In genomic region chr1:226984521-226985238, GRCh38 we compare ENCODE assay signal across 18 cellular contexts. TPM values are rescaled to one million over a fixed set of nuclear protein-coding genes. Genes with fewer than 3 reads are reported as not detected.
DNase-seq lines count a peak whose midpoint lies in the region; ATAC-seq and TF ChIP-seq lines count a peak whose summit lies in the region.
"Had no signal": no experiment of that assay in that cellular context is flagged by ENCODE, and none has a peak within 500 bp of the region (broad histone marks: within the 10 kb centered on the region; RNA-seq: fewer than 3 reads in every experiment).

No MANE protein-coding gene starts in this region.

- H3K36me3 ChIP-seq in colonic mucosa: peaks cover 7% of the 10 kb centered on the region
- H3K36me3 ChIP-seq in spleen: peaks cover 0 to 85% (median 60%) of the 10 kb centered on the region in 6 donors
- H3K36me3 ChIP-seq: breast epithelium had no signal

- no peak for TF ChIP-seq POLR2A in spleen (IDR thresholded peaks at IDR 0.05)

- DNase-seq in NCI-H1694 (lab: John Stamatoyannopoulos, UW): peak; percentile 76
- peak; percentile 20 for DNase-seq in colonic mucosa
- DNase-seq in right cardiac atrium: peak; percentile 52 to 85 (median 71)
- DNase-seq in spleen: peak; percentile 70
- no peak for DNase-seq in stimulated activated CD4-positive, alpha-beta T cell treated with anti-CD3 and anti-CD28 coated beads, Interleukin-2, amount 100 ng/mL, for 48 hours
- DNase-seq in medulla oblongata (ENCODE audit: extremely low spot score): no peak
- DNase-seq in cerebellum (ENCODE audit: low spot score): no peak
- DNase-seq: activated CD4-positive, alpha-beta T cell treated with anti-CD3 and anti-CD28 coated beads, Interleukin-2, amount 10 ng/mL, durations not matched to agents 7 days and 5 days; DMS153; effector memory CD8-positive, alpha-beta T cell; NCI-H1048; transverse colon had no signal

- H3K4me1 ChIP-seq in colonic mucosa: peaks cover 12% of the 10 kb centered on the region
- peaks cover 15% of the 10 kb centered on the region for H3K4me1 ChIP-seq in right cardiac atrium (ENCODE audit: control insufficient read depth, insufficient read depth, low read length)
- peaks cover 2 to 49% (median 20%) of the 10 kb centered on the region in 6 donors for H3K4me1 ChIP-seq in spleen

- H3K9ac ChIP-seq in colonic mucosa (ENCODE audit: low read depth in 2 of 2, low read length in 2 of 2): no peak overlapping the region
- H3K9ac ChIP-seq: KMS-11 had no signal

- TF ChIP-seq CTCF in colonic mucosa (IDR thresholded peaks at IDR 0.05): no peak
- TF ChIP-seq CTCF in spleen (IDR thresholded peaks at IDR 0.05 in 8 of 11, conservative IDR thresholded peaks at IDR 0.05 in 3 of 11): no peak

- H3K4me3 ChIP-seq in colonic mucosa: no peak overlapping the region
- H3K4me3 ChIP-seq in right cardiac atrium (ENCODE audit: low read length): no peak overlapping the region
- H3K4me3 ChIP-seq in spleen: no peak overlapping the region
- H3K4me3 ChIP-seq: BLaER1 treated with 17β-estradiol and CSF1 and Interleukin-3, amounts not matched to agents 10 nM and 100 nM; breast epithelium; GM23338; Peyer's patch; smooth muscle cell; transverse colon had no signal

- H3K27me3 ChIP-seq in colonic mucosa: no peaks in the 10 kb centered on the region
- no peaks in the 10 kb centered on the region for H3K27me3 ChIP-seq in right cardiac atrium (ENCODE audit: control insufficient read depth, insufficient read depth)
- no peaks in the 10 kb centered on the region for H3K27me3 ChIP-seq in spleen (replicated peaks in 1 of 7)
- H3K27me3 ChIP-seq: BLaER1 treated with 17β-estradiol and CSF1 and Interleukin-3, amounts not matched to agents 10 nM and 100 nM; breast epithelium; Peyer's patch; transverse colon had no signal

- H3K9me3 ChIP-seq in colonic mucosa (no peaks in the 10 kb centered on the region), right cardiac atrium (ENCODE audit: control insufficient read depth, low read length) (no peaks in the 10 kb centered on the region), spleen (no peaks in the 10 kb centered on the region)
- H3K9me3 ChIP-seq: BLaER1 treated with 17β-estradiol and CSF1 and Interleukin-3, amounts not matched to agents 10 nM and 100 nM; breast epithelium; Peyer's patch; transverse colon had no signal

- ATAC-seq in right cardiac atrium: peak; percentile 12 to 23
- ATAC-seq: effector memory CD8-positive, alpha-beta T cell; GM23338 had no signal

- H3K27ac ChIP-seq in colonic mucosa (no peak overlapping the region), right cardiac atrium (ENCODE audit: low read length) (peak overlapping the region; percentile 60), spleen (no peak overlapping the region)
- H3K27ac ChIP-seq: BLaER1 treated with 17β-estradiol and CSF1 and Interleukin-3, amounts not matched to agents 10 nM and 100 nM; KMS-11; Peyer's patch had no signal

- intact Hi-C loops in colonic mucosa (cut with DNase I): loop anchor here (5.0 kb wide), 1 partner anchor 37 kb away; no protein-coding TSS in a partner anchor
- intact Hi-C loops in right cardiac atrium (cut with DNase I): loop anchor here in 2 of 4 donors (5.0 kb wide), 1 partner anchor 62 kb away; no protein-coding TSS in a partner anchor
- intact Hi-C loops in spleen (cut with DNase I; ENCODE audit: low total_unique reads): no loop called here

- 61% methylated on average over 18 of the region's 18 CpGs for WGBS in right cardiac atrium
- WGBS in spleen, 5 donors: 81 to 88% (median 83%) methylated on average over 14 to 18 of the region's 18 CpGs

RNA-seq across cellular contexts. Expression of gene COQ8A, which starts 44.6 kb away (rescaled TPM):
- total RNA-seq in colonic mucosa: 10 to 100 TPM; 56.3 to 58.1 TPM
- 100 to 1,000 TPM; 130 to 238 (median 203) TPM for total RNA-seq in right cardiac atrium
- polyA plus RNA-seq in right cardiac atrium: 198 TPM
- total RNA-seq in spleen: 10 to 100 TPM; 31.0 to 44.7 (median 38.1) TPM
- 10 to 100 TPM; 44.9 to 59.4 (median 52.4) TPM for polyA plus RNA-seq in spleen
- total RNA-seq in cerebellum: 19.6 TPM

Comparison
In these comparisons a context has a peak if more than half of its experiments do, and no peak if none do; other contexts are left out.
1. DNase-seq: peak in NCI-H1694 (single experiment), colonic mucosa (single experiment), right cardiac atrium (3 of 3) and spleen (single experiment); none in stimulated activated CD4-positive, alpha-beta T cell treated with anti-CD3 and anti-CD28 coated beads, Interleukin-2, amount 100 ng/mL, for 48 hours (0 of 2), medulla oblongata (single experiment) and cerebellum (single experiment).